Comparison of ENCODE assay signal across 2 cellular contexts in the genomic region with DNA sequence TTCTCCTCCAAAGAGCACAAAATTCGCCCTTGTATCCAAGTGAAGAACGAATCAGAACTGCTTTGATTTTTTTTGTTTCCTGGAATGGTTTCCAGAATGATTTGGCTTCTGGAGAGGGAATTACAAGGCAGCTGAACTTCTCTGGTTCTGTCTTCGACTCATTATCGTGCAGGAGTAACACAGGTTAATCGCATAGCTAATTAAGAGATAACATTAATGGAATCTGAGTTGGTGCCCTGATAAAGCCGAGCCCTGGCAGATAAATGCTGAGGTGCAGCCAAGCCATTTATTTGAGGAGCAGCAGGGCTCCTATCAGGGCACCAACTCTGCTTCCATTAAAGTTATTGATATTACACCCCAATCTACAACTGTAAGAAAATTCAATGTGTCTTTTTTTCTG.
A peak's percentile ranks its signal among the peaks of the same experiment; 100 is the strongest.
TF ChIP-seq lines count a peak whose summit lies in the region.

No MANE protein-coding gene starts in this region.

TF ChIP-seq in SK-N-SH, 30 proteins besides CTCF, POLR2A, EP300 and RAD21:
- TF ChIP-seq RCOR1 (IDR thresholded peaks at IDR 0.05; ENCODE audit: low read length) (peak; percentile 73; the same call in 1 of the 2 replicates), GATA2 (CRISPR knock-in tag; IDR thresholded peaks at IDR 0.05) (peak; percentile 58; the same call in 1 of the 2 replicates), EZH2phosphoT487 (IDR thresholded peaks at IDR 0.05; ENCODE audit: borderline replicate concordance, low read depth) (no peak)
TF ChIP-seq in SK-N-SH: peak in this region for 2.

TF ChIP-seq in SK-N-SH treated with all-trans-retinoic acid at 6 μM for 48 hours, 23 proteins besides CTCF, POLR2A, EP300 and RAD21:
- TF ChIP-seq, protein P1, sequence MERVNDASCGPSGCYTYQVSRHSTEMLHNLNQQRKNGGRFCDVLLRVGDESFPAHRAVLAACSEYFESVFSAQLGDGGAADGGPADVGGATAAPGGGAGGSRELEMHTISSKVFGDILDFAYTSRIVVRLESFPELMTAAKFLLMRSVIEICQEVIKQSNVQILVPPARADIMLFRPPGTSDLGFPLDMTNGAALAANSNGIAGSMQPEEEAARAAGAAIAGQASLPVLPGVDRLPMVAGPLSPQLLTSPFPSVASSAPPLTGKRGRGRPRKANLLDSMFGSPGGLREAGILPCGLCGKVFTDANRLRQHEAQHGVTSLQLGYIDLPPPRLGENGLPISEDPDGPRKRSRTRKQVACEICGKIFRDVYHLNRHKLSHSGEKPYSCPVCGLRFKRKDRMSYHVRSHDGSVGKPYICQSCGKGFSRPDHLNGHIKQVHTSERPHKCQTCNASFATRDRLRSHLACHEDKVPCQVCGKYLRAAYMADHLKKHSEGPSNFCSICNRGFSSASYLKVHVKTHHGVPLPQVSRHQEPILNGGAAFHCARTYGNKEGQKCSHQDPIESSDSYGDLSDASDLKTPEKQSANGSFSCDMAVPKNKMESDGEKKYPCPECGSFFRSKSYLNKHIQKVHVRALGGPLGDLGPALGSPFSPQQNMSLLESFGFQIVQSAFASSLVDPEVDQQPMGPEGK (CRISPR knock-in tag; IDR thresholded peaks at IDR 0.05; ENCODE audit: borderline replicate concordance) = no peak
- TF ChIP-seq CSDC2 (CRISPR knock-in tag; IDR thresholded peaks at IDR 0.05) = no peak
- TF ChIP-seq, protein P2, sequence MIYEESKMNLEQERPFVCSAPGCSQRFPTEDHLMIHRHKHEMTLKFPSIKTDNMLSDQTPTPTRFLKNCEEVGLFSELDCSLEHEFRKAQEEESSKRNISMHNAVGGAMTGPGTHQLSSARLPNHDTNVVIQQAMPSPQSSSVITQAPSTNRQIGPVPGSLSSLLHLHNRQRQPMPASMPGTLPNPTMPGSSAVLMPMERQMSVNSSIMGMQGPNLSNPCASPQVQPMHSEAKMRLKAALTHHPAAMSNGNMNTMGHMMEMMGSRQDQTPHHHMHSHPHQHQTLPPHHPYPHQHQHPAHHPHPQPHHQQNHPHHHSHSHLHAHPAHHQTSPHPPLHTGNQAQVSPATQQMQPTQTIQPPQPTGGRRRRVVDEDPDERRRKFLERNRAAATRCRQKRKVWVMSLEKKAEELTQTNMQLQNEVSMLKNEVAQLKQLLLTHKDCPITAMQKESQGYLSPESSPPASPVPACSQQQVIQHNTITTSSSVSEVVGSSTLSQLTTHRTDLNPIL (CRISPR knock-in tag; IDR thresholded peaks at IDR 0.05; ENCODE audit: low read depth) = no peak
